ENCODE assay signal across 8 cellular contexts in the genomic region with DNA sequence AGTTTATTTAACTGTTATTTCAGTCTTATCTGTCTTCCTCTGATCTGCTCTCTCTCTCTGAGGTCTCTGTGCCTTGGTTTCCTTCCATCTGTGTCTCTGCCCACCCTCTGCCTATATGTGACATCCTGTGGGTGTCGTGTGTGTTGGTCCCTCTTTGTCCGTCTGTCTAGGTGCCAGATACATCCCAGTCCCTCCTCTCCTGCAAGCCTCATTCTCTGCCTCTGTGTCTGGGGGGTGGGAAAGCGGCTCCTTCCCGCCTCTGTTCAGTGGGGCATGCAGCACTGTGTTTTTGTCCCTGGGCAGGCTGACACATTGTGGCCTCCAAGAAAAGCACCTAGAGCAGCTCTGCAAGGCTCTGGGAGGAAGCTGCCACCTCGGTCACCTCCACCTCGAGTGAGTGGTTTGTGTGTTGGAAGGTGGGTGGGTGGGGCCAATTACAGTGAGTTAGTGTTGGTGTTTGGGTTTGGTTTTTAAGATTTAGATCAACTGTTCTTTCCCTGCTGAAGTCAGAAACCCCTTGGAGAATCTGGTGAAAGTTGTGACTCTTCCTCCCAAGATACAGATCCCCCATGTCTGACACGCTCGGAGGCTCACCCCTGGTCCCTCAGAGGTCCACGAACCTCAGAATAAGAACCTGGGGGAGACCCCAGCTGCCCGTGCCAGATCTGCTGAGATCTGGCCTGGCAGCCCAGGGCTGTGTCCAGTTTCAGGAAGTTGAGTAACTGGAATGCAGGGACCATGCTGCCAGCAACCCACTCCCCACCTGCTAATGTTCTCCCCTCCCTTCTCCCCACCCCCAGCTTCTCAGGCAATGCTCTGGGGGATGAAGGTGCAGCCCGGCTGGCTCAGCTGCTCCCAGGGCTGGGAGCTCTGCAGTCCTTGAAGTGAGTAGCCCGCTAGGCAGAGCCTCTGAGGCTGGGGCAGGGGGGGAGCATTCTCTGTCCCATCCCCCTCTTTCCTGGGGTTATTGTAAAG. TPM values are rescaled to one million over a fixed set of nuclear protein-coding genes. Genes with fewer than 3 reads are reported as not detected.
DNase-seq lines count a peak whose midpoint lies in the region; ATAC-seq and TF ChIP-seq lines count a peak whose summit lies in the region.

No MANE protein-coding gene starts in this region.

- H3K27me3 ChIP-seq in upper lobe of left lung = no peaks in the 10 kb centered on the region

- no peak overlapping the region for H3K4me3 ChIP-seq in upper lobe of left lung

- TF ChIP-seq CTCF in upper lobe of left lung (IDR thresholded peaks at IDR 0.05) = no peak

- DNase-seq in activated CD4-positive, alpha-beta T cell treated with anti-CD3 and anti-CD28 coated beads, Interleukin-2, amount 50 U/mL, for 24 hours (ENCODE audit: low read depth in 1 of 2, low spot score in 1 of 2) = peak; percentile 56 to 85
- DNase-seq in left kidney (ENCODE audit: low read depth, low spot score) = peak; percentile 57
- DNase-seq in upper lobe of left lung = peak in 1 of 2 donors; percentile 42
- DNase-seq in SK-N-DZ (ENCODE audit: low spot score) = no peak
- no peak for DNase-seq in SKM-1 treated with dmso at 0.1 percent for 144 hours (lab: John Stamatoyannopoulos, UW; ENCODE audit: unreplicated experiment)
- no peak for DNase-seq in DMS53 (lab: John Stamatoyannopoulos, UW)

- H3K4me1 ChIP-seq in upper lobe of left lung = peaks cover 16 to 38% (median 34%) of the 10 kb centered on the region in 4 donors

- H3K9me3 ChIP-seq in upper lobe of left lung = no peaks in the 10 kb centered on the region

- WGBS in upper lobe of left lung, 2 donors = 82 to 92% methylated on average over 7 to 12 of the region's 12 CpGs

- TF ChIP-seq POLR2A in upper lobe of left lung (IDR thresholded peaks at IDR 0.05) = no peak

- peaks cover 5 to 81% (median 45%) of the 10 kb centered on the region in 4 donors for H3K36me3 ChIP-seq in upper lobe of left lung

- H3K27ac ChIP-seq in upper lobe of left lung = peak overlapping the region; percentile 41 to 81 (median 72)

- ATAC-seq in GM18868 (IDR thresholded peaks at IDR 0.05; ENCODE audit: unreplicated experiment) = peak; percentile 43
- peak; percentile 27 for ATAC-seq in HG03025 (IDR thresholded peaks at IDR 0.05; ENCODE audit: low FRiP score, unreplicated experiment)
- no peak for ATAC-seq in upper lobe of left lung (ENCODE audit: low FRiP score in 2 of 2)

- no peak for TF ChIP-seq EP300 in upper lobe of left lung (IDR thresholded peaks at IDR 0.05)

RNA-seq across cellular contexts. Expression of a gene that starts 50.9 kb away (rescaled TPM):
- total RNA-seq in upper lobe of left lung = 10 to 100 TPM; 39.4 to 58.7 (median 53.1) TPM
- polyA plus RNA-seq in SK-N-DZ (2014; cell fraction: cytosol; rRNA removed) = 44.8 and 47.5 TPM in 2 replicates
- 25.9 and 29.3 TPM in 2 replicates for polyA plus RNA-seq in SK-N-DZ (2014; cell fraction: nucleus; rRNA removed)

RNA-seq across cellular contexts. Expression of a gene that starts 52.1 kb away (rescaled TPM):
- 100 to 1,000 TPM in 2 of 6 donors, 10 to 100 TPM in 4; 29.2 to 361 (median 52.7) TPM for total RNA-seq in upper lobe of left lung
- not detected in 2 replicates for polyA plus RNA-seq in SK-N-DZ (2014; cell fraction: cytosol; rRNA removed)
- 1.1 TPM in 1 of 2 replicates, not detected in the other for polyA plus RNA-seq in SK-N-DZ (2014; cell fraction: nucleus; rRNA removed)

Comparison
In these comparisons a context has a peak if more than half of its experiments do, and no peak if none do; other contexts are left out.
1. ATAC-seq: peak in GM18868 (single experiment) and HG03025 (single experiment); none in upper lobe of left lung (0 of 2).
2. DNase-seq: peak in activated CD4-positive, alpha-beta T cell treated with anti-CD3 and anti-CD28 coated beads, Interleukin-2, amount 50 U/mL, for 24 hours (2 of 2) and left kidney (single experiment); none in SK-N-DZ (single experiment), SKM-1 treated with dmso at 0.1 percent for 144 hours (single experiment) and DMS53 (single experiment).